ENCODE assay signal across 8 cellular contexts in the genomic region with DNA sequence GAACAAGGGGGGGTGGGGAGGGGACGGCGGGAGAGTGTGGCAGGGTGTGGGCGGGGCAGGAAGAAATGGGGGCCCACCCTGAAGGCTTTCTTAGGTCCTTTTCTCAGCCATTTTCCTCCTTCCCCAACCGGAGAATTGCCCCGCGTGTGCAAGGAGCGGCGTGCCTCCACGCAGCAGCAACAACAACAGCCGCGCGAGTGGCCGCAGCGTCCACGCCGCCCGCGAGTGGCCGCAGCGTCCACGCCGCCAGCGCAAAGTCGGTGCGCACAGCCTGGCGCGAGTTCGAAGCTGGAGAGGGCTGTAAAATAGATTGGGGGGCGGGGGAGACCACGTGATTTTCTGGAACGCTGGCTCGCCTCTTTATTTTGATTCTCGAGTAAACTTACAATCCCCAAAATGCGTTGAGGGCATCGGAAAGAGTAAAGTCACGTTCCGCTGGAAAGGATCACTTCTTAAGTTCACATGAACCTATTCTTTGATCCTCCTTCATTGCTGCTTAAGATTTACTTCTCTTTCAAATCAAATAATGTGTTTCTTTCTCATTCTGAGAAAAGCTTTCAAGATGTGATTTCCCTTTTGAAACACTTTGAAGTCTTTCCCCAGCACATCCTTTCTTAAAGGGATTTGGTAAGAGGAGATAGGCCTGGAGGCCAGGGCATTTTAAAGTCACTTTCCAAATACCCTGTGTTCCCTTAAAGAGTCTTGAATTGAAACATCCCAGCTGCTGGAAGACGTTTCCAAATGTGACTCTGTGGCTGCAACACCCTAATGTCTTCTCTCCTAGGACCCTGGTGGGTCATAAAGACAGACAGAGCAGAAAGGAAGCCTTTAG.
DNase-seq lines count a peak whose midpoint lies in the region; ATAC-seq and TF ChIP-seq lines count a peak whose summit lies in the region.

No MANE protein-coding gene starts in this region.

- H3K27me3 Mint-ChIP-seq in IgD-negative memory B cell = no peaks in the 10 kb centered on the region
- H3K27me3 Mint-ChIP-seq in activated naive CD8-positive, alpha-beta T cell treated with anti-CD3 and anti-CD28 coated beads, Interleukin-2, amount 50 U/mL, for 24 hours = no peaks in the 10 kb centered on the region

- no peaks in the 10 kb centered on the region for H3K9me3 ChIP-seq in left lung

- H3K27me3 ChIP-seq in left lung = no peaks in the 10 kb centered on the region

- H3K9me3 Mint-ChIP-seq in IgD-negative memory B cell = no peaks in the 10 kb centered on the region
- H3K9me3 Mint-ChIP-seq in activated naive CD8-positive, alpha-beta T cell treated with anti-CD3 and anti-CD28 coated beads, Interleukin-2, amount 50 U/mL, for 24 hours = no peaks in the 10 kb centered on the region

- DNase-seq in AG10803 (ENCODE audit: low read depth) (peak; percentile 34), left lung (peak; percentile 41 to 82)
- DNase-seq in activated naive CD8-positive, alpha-beta T cell treated with anti-CD3 and anti-CD28 coated beads, Interleukin-2, amount 50 U/mL, for 24 hours = peak; percentile 48
- DNase-seq in stimulated activated CD4-positive, alpha-beta T cell treated with anti-CD3 and anti-CD28 coated beads, TNF-alpha, amount 100 ng/mL, for 4 hours (ENCODE audit: low read depth in 3 of 3) = peak; percentile 26 to 29 (median 28)

- intact Hi-C loops in left lung (cut with DNase I) = no loop called here

- H3K4me1 Mint-ChIP-seq in IgD-negative memory B cell = peaks cover 48 to 63% (median 50%) of the 10 kb centered on the region in 3 donors
- peaks cover 72% of the 10 kb centered on the region for H3K4me1 Mint-ChIP-seq in activated naive CD8-positive, alpha-beta T cell treated with anti-CD3 and anti-CD28 coated beads, Interleukin-2, amount 50 U/mL, for 24 hours

- peak overlapping the region; percentile 63 to 74 for H3K27ac ChIP-seq in left lung

- peak overlapping the region; percentile 90 to 94 (median 91) for H3K4me3 Mint-ChIP-seq in IgD-negative memory B cell
- peak overlapping the region; percentile 75 for H3K4me3 Mint-ChIP-seq in activated naive CD8-positive, alpha-beta T cell treated with anti-CD3 and anti-CD28 coated beads, Interleukin-2, amount 50 U/mL, for 24 hours

- peaks cover 17 to 54% of the 10 kb centered on the region in 2 donors for H3K4me1 ChIP-seq in left lung

- peak; percentile 21 for ATAC-seq in activated naive CD8-positive, alpha-beta T cell treated with anti-CD3 and anti-CD28 coated beads, Interleukin-2, amount 50 U/mL, for 24 hours
- peak; percentile 20 for ATAC-seq in left lung
- ATAC-seq in HG03342 (IDR thresholded peaks at IDR 0.05; ENCODE audit: unreplicated experiment) = no peak
- ATAC-seq in HG03571 (IDR thresholded peaks at IDR 0.05; ENCODE audit: unreplicated experiment) = no peak
- ATAC-seq in GM18907 (IDR thresholded peaks at IDR 0.05; ENCODE audit: unreplicated experiment) = no peak

- peak overlapping the region; percentile 69 to 96 (median 84) for H3K27ac Mint-ChIP-seq in IgD-negative memory B cell
- H3K27ac Mint-ChIP-seq in activated naive CD8-positive, alpha-beta T cell treated with anti-CD3 and anti-CD28 coated beads, Interleukin-2, amount 50 U/mL, for 24 hours = peak overlapping the region; percentile 62

- H3K4me3 ChIP-seq in AG10803 (ENCODE audit: low read length) = peak overlapping the region; percentile 26
- peak overlapping the region; percentile 23 to 28 for H3K4me3 ChIP-seq in left lung

- TF ChIP-seq CTCF in AG10803 (conservative IDR thresholded peaks at IDR 0.05; ENCODE audit: low read length) (no peak), left lung (IDR thresholded peaks at IDR 0.05) (no peak)

- H3K36me3 Mint-ChIP-seq in IgD-negative memory B cell = no peaks in the 10 kb centered on the region
- no peaks in the 10 kb centered on the region for H3K36me3 Mint-ChIP-seq in activated naive CD8-positive, alpha-beta T cell treated with anti-CD3 and anti-CD28 coated beads, Interleukin-2, amount 50 U/mL, for 24 hours (ENCODE audit: low read depth)

- no peaks in the 10 kb centered on the region for H3K36me3 ChIP-seq in left lung

Comparison
In these comparisons a context has a peak if more than half of its experiments do, and no peak if none do; other contexts are left out.
1. ATAC-seq: peak in activated naive CD8-positive, alpha-beta T cell treated with anti-CD3 and anti-CD28 coated beads, Interleukin-2, amount 50 U/mL, for 24 hours (single experiment) and left lung (single experiment); none in HG03342 (single experiment), HG03571 (single experiment) and GM18907 (single experiment).
2. Peak in every context shown above with its lines, with median percentiles within 50 percentile points of each other: DNase-seq.